ENCODE assay signal across 10 cellular contexts in the genomic region with DNA sequence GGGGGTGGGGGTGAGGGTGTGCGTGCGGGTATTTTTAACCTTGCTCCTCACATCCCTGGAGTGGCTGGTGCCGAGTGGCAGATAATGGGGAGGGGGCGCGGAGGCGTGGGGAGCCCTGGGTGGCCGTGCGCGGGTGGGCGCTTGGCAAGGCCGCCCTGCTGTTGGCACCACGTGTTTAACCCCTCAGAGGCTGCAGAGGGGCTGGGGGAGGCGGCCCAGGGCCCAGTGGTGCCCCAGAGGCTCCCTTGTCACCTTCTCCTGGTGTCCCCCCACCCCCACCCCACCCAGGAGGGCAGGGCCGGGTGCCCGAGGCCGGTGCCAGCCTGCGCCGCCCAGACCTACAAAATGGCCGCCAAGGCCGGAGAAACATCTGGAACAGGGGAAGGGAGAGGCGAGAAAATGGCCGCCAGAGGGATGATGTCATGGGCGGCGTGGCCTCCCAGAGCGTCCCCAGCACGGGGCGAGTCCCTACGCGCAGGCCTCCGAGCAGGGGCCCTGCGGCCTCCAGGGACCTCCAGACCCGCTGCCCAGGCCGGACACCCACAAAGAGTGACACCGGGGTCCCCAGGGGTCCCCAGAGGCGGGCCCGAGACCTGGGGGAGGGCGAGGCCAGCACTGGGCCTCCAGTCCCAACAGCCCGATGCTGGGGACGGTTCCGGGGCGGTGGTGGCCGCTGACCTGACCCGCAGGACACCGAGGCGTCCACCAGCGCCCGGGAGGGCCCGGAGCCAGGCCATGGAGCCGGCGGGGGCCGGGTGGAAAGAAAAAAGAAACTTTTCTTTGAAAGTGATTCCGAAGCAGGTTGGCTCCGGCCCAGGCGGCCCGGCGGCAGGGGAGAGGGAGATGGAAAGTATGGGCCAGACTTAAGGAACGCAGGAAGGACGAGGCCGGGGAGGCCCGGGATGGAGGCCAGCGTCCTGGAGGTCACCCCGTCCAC. TPM values are rescaled to one million over a fixed set of nuclear protein-coding genes. Genes with fewer than 3 reads are reported as not detected.
DNase-seq lines count a peak whose midpoint lies in the region; ATAC-seq and TF ChIP-seq lines count a peak whose summit lies in the region.
"Had no signal": no experiment of that assay in that cellular context is flagged by ENCODE, and none has a peak within 500 bp of the region (broad histone marks: within the 10 kb centered on the region; RNA-seq: fewer than 3 reads in every experiment).

No MANE protein-coding gene starts in this region.

- H3K36me3 ChIP-seq in mesendoderm (ENCODE audit: control insufficient read depth, insufficient read depth, low read length) (no peaks in the 10 kb centered on the region), tibial nerve (no peaks in the 10 kb centered on the region)

- no CpG with 5 or more reads among the region's 62 CpGs for WGBS in mesendoderm (ENCODE audit: extremely low coverage, insufficient coverage, low lambda C conversion rate)
- WGBS in tibial nerve, 2 donors = 9 to 12% methylated on average over 35 to 48 of the region's 62 CpGs

- H3K27ac ChIP-seq in mesendoderm (ENCODE audit: low read depth, low read length) (no peak overlapping the region), tibial nerve (peak overlapping the region; percentile 97 to 100 (median 100))
- H3K27ac ChIP-seq: KMS-11 had no signal

- H3K4me2 ChIP-seq in mesendoderm (ENCODE audit: low read length) = no peak overlapping the region
- H3K4me2 ChIP-seq: KMS-11 had no signal

- H3K4me3 Mint-ChIP-seq in activated T-cell treated with anti-CD3 and anti-CD28 coated beads, Interleukin-2, amount 50 U/mL, for 4 hours = no peak overlapping the region

- H3K18ac ChIP-seq in mesendoderm (ENCODE audit: low read length) = peak overlapping the region; percentile 41

- H3K27me3 Mint-ChIP-seq in activated T-cell treated with anti-CD3 and anti-CD28 coated beads, Interleukin-2, amount 50 U/mL, for 4 hours (ENCODE audit: low read depth) = no peaks in the 10 kb centered on the region

- H2AK5ac ChIP-seq in mesendoderm (ENCODE audit: low read length) = no peak overlapping the region

- no peak overlapping the region for H2BK15ac ChIP-seq in mesendoderm (replicated peaks; ENCODE audit: low read depth)

- H3K79me1 ChIP-seq in mesendoderm (ENCODE audit: low read length) = no peaks in the 10 kb centered on the region

- H3K23ac ChIP-seq in mesendoderm (ENCODE audit: low read length) = no peak overlapping the region

- H2BK120ac ChIP-seq in mesendoderm (ENCODE audit: low read depth, low read length) = no peak overlapping the region

- no peak overlapping the region for H3K9ac ChIP-seq in mesendoderm (ENCODE audit: low read length)
- H3K9ac ChIP-seq: KMS-11 had no signal

- H3K9me3 Mint-ChIP-seq in activated T-cell treated with anti-CD3 and anti-CD28 coated beads, Interleukin-2, amount 50 U/mL, for 4 hours = no peaks in the 10 kb centered on the region

- peak; percentile 85 for DNase-seq in NCI-H226
- no peak for DNase-seq in mesendoderm
- peak; percentile 75 to 79 for DNase-seq in tibial nerve (ENCODE audit: low spot score in 2 of 2)
- DNase-seq in activated T-cell treated with anti-CD3 and anti-CD28 coated beads, Interleukin-2, amount 50 U/mL, for 4 hours = no peak
- no peak for DNase-seq in AML-193 (lab: John Stamatoyannopoulos, UW)
- no peak for DNase-seq in NCI-H2107 treated with DMSO at 0.1 percent for 48 hours (lab: John Stamatoyannopoulos, UW; ENCODE audit: unreplicated experiment)
- DNase-seq: activated CD4-positive, alpha-beta T cell treated with anti-CD3 and anti-CD28 coated beads for 1 hour had no signal

- no peaks in the 10 kb centered on the region for H3K27me3 ChIP-seq in mesendoderm (ENCODE audit: insufficient read depth, low read length, poor library complexity)
- no peaks in the 10 kb centered on the region for H3K27me3 ChIP-seq in tibial nerve

- TF ChIP-seq EP300 in tibial nerve (IDR thresholded peaks at IDR 0.05) = peak; percentile 58 to 93

- H3K4ac ChIP-seq in mesendoderm (ENCODE audit: low read depth, low read length) = peak overlapping the region; percentile 73

- peaks cover 4% of the 10 kb centered on the region for H3K36me3 Mint-ChIP-seq in activated T-cell treated with anti-CD3 and anti-CD28 coated beads, Interleukin-2, amount 50 U/mL, for 4 hours (ENCODE audit: insufficient read depth)

- ATAC-seq in esophagus mucosa (peak; percentile 75), GM19035 (IDR thresholded peaks at IDR 0.05; ENCODE audit: unreplicated experiment) (no peak)
- no peak for ATAC-seq in activated T-cell treated with anti-CD3 and anti-CD28 coated beads, Interleukin-2, amount 50 U/mL, for 4 hours

- H2BK5ac ChIP-seq in mesendoderm (ENCODE audit: low read length) = no peak overlapping the region

- no peak overlapping the region for H4K5ac ChIP-seq in mesendoderm (ENCODE audit: low read length)

- H3K4me1 ChIP-seq in mesendoderm (ENCODE audit: control insufficient read depth, low read depth, low read length) = no peaks in the 10 kb centered on the region
- H3K4me1 ChIP-seq in tibial nerve = peaks cover 0 to 91% (median 37%) of the 10 kb centered on the region in 4 donors

- peak overlapping the region; percentile 67 for H4K8ac ChIP-seq in mesendoderm (ENCODE audit: low read depth, low read length)

- no peaks in the 10 kb centered on the region for H3K9me3 ChIP-seq in tibial nerve

- peak in 1 of 5 experiments; percentile 59 for TF ChIP-seq CTCF in tibial nerve (IDR thresholded peaks at IDR 0.05)

- H3K56ac ChIP-seq in mesendoderm (ENCODE audit: low read length) = peak overlapping the region; percentile 73

- H3K4me3 ChIP-seq in mesendoderm (ENCODE audit: low read length) (no peak overlapping the region), tibial nerve (peak overlapping the region; percentile 33 to 59 (median 43))

- H3K4me1 Mint-ChIP-seq in activated T-cell treated with anti-CD3 and anti-CD28 coated beads, Interleukin-2, amount 50 U/mL, for 4 hours (ENCODE audit: low read depth) = no peaks in the 10 kb centered on the region

- H3K79me2 ChIP-seq in mesendoderm (ENCODE audit: control insufficient read depth, insufficient read depth, low read length) = no peaks in the 10 kb centered on the region

- peak in 1 of 2 donors; percentile 59 for TF ChIP-seq POLR2A in tibial nerve (IDR thresholded peaks at IDR 0.05)

RNA-seq across cellular contexts. Expression of gene NFIC, which starts 38.2 kb away (rescaled TPM):
- total RNA-seq in esophagus mucosa (68.2 TPM), tibial nerve (100 to 1,000 TPM; 138 to 200 (median 160) TPM)
- 8.8 TPM for polyA plus RNA-seq in mesendoderm (2013, experiment 1 of 2)
- polyA plus RNA-seq in mesendoderm (2013, experiment 2 of 2) = 8.8 TPM
- total RNA-seq in activated T-cell treated with anti-CD3 and anti-CD28 coated beads, Interleukin-2, amount 50 U/mL, for 4 hours = 10 to 100 TPM; 26.0 to 33.6 (median 30.3) TPM

Comparison
In these comparisons a context has a peak if more than half of its experiments do, and no peak if none do; other contexts are left out.
1. DNase-seq: peak in NCI-H226 (single experiment) and tibial nerve (2 of 2); none in mesendoderm (single experiment), activated T-cell treated with anti-CD3 and anti-CD28 coated beads, Interleukin-2, amount 50 U/mL, for 4 hours (single experiment), AML-193 (0 of 2) and NCI-H2107 treated with DMSO at 0.1 percent for 48 hours (single experiment).